In the genomic region with DNA sequence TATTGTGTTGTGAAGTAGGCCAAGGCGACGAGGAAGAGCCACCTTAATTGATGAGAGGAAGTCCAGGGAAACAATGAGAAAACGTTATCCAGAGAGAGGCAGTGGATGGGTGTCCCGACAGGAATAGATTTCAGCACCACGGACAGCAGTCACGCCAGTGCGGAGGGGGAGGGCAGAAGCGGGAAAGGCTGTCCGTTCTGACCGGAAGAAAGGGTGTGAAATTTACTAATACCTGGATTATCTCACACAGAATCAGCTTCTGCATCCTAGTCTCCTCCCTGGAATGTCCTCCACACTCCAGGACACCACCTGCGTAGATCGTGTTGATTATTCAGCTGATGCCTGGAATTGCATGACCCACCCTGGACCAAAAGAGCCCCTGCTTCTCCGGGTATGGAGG, we compare ENCODE assay signal across 8 cellular contexts.
DNase-seq lines count a peak whose midpoint lies in the region; ATAC-seq and TF ChIP-seq lines count a peak whose summit lies in the region.

No MANE protein-coding gene starts in this region.

- H3K27me3 ChIP-seq in RWPE2 (ENCODE audit: insufficient read depth, poor library complexity, severe bottlenecking) = peaks cover 26% of the 10 kb centered on the region

- H3K27ac ChIP-seq in RWPE2 (ENCODE audit: poor library complexity, severe bottlenecking) = no peak overlapping the region

- no peaks in the 10 kb centered on the region for H3K4me1 ChIP-seq in RWPE2 (ENCODE audit: insufficient read depth, poor library complexity, severe bottlenecking)

- peak; percentile 77 for ATAC-seq in RWPE2 (ENCODE audit: low read depth)
- ATAC-seq in HG03159 (IDR thresholded peaks at IDR 0.05; ENCODE audit: unreplicated experiment) = no peak
- no peak for ATAC-seq in HG03025 (IDR thresholded peaks at IDR 0.05; ENCODE audit: low FRiP score, unreplicated experiment)

- no peak for TF ChIP-seq CTCF in RWPE2 (IDR thresholded peaks at IDR 0.05; ENCODE audit: poor library complexity, severe bottlenecking)

- H3K36me3 ChIP-seq in RWPE2 (ENCODE audit: low read depth) = no peaks in the 10 kb centered on the region

- H3K4me3 ChIP-seq in RWPE2 (ENCODE audit: severe bottlenecking) = no peak overlapping the region

- peak; percentile 31 for DNase-seq in HCEC 1CT
- DNase-seq in RWPE2 (ENCODE audit: low spot score) = no peak
- peak in 32 of 56 donors; percentile 0 to 56 (median 20) for DNase-seq in amygdala (lab: John Stamatoyannopoulos, UW)
- peak; percentile 89 for DNase-seq in iPS-NIHi11 (ENCODE audit: low spot score)
- peak; percentile 53 for DNase-seq in stimulated activated CD4-positive, alpha-beta T cell treated with anti-CD3 and anti-CD28 coated beads, Interleukin-15, amount 100 ng/mL, for 24 hours
- DNase-seq in NCI-H526 treated with DMSO at 0.1 percent for 48 hours (lab: John Stamatoyannopoulos, UW) = no peak

- H3K9me3 ChIP-seq in RWPE2 (ENCODE audit: severe bottlenecking) = no peaks in the 10 kb centered on the region

Comparison
In these comparisons a context has a peak if more than half of its experiments do, and no peak if none do; other contexts are left out.
1. DNase-seq: peak in HCEC 1CT (single experiment), amygdala (32 of 56), iPS-NIHi11 (single experiment) and stimulated activated CD4-positive, alpha-beta T cell treated with anti-CD3 and anti-CD28 coated beads, Interleukin-15, amount 100 ng/mL, for 24 hours (single experiment); none in RWPE2 (single experiment) and NCI-H526 treated with DMSO at 0.1 percent for 48 hours (single experiment).